1 cellular context compared by ENCODE assay signal in the genomic region with DNA sequence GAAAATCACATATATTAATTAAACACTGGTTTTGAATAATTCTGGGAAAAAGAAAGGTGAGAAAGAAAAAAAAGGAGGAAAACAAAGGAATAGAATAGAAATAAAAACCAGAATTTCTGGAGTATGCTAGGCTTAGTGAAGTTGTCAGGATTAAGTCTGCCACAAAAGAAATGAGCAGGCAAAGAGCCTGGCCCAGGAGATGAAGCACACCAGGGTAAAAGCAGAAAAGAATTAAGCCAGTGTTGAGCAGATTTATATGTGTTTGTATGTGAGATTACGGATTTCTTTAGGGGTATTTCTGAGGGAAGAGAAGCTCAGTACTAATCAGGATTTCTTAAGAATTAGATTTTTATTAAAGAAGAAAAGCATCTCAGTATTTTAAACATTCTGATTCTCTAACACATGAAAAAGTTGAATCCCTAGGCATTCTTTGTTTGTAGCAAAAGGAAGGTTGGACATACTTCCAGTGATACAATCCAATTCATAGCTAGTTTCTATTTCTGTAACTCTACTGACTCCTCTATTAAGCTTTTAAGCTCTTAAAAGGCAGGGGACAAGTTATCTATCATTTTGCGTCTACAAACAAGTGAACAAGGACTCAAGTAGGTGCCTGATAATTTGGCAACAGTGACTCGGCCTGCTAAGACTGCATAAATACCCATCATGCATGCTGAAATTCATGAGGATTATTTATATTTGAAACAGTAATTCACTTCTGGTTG.
TF ChIP-seq lines count a peak whose summit lies in the region.

No MANE protein-coding gene starts in this region.

TF ChIP-seq in GM23338, 12 proteins besides CTCF, POLR2A, EP300 and RAD21 (continued from another document):
- TF ChIP-seq, protein P1, sequence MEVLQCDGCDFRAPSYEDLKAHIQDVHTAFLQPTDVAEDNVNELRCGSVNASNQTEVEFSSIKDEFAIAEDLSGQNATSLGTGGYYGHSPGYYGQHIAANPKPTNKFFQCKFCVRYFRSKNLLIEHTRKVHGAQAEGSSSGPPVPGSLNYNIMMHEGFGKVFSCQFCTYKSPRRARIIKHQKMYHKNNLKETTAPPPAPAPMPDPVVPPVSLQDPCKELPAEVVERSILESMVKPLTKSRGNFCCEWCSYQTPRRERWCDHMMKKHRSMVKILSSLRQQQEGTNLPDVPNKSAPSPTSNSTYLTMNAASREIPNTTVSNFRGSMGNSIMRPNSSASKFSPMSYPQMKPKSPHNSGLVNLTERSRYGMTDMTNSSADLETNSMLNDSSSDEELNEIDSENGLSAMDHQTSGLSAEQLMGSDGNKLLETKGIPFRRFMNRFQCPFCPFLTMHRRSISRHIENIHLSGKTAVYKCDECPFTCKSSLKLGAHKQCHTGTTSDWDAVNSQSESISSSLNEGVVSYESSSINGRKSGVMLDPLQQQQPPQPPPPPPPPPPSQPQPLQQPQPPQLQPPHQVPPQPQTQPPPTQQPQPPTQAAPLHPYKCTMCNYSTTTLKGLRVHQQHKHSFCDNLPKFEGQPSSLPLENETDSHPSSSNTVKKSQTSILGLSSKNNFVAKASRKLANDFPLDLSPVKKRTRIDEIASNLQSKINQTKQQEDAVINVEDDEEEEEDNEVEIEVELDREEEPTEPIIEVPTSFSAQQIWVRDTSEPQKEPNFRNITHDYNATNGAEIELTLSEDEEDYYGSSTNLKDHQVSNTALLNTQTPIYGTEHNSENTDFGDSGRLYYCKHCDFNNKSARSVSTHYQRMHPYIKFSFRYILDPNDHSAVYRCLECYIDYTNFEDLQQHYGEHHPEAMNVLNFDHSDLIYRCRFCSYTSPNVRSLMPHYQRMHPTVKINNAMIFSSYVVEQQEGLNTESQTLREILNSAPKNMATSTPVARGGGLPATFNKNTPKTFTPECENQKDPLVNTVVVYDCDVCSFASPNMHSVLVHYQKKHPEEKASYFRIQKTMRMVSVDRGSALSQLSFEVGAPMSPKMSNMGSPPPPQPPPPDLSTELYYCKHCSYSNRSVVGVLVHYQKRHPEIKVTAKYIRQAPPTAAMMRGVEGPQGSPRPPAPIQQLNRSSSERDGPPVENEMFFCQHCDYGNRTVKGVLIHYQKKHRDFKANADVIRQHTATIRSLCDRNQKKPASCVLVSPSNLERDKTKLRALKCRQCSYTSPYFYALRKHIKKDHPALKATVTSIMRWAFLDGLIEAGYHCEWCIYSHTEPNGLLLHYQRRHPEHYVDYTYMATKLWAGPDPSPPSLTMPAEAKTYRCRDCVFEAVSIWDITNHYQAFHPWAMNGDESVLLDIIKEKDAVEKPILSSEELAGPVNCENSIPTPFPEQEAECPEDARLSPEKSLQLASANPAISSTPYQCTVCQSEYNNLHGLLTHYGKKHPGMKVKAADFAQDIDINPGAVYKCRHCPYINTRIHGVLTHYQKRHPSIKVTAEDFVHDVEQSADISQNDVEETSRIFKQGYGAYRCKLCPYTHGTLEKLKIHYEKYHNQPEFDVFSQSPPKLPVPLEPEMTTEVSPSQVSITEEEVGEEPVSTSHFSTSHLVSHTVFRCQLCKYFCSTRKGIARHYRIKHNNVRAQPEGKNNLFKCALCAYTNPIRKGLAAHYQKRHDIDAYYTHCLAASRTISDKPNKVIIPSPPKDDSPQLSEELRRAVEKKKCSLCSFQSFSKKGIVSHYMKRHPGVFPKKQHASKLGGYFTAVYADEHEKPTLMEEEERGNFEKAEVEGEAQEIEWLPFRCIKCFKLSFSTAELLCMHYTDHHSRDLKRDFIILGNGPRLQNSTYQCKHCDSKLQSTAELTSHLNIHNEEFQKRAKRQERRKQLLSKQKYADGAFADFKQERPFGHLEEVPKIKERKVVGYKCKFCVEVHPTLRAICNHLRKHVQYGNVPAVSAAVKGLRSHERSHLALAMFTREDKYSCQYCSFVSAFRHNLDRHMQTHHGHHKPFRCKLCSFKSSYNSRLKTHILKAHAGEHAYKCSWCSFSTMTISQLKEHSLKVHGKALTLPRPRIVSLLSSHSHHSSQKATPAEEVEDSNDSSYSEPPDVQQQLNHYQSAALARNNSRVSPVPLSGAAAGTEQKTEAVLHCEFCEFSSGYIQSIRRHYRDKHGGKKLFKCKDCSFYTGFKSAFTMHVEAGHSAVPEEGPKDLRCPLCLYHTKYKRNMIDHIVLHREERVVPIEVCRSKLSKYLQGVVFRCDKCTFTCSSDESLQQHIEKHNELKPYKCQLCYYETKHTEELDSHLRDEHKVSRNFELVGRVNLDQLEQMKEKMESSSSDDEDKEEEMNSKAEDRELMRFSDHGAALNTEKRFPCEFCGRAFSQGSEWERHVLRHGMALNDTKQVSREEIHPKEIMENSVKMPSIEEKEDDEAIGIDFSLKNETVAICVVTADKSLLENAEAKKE (CRISPR knock-in tag; IDR thresholded peaks at IDR 0.05), result no peak
- TF ChIP-seq STAT1 (IDR thresholded peaks at IDR 0.05; ENCODE audit: unreplicated experiment) (no peak), ZNF331 (CRISPR knock-in tag; IDR thresholded peaks at IDR 0.05; ENCODE audit: low read depth) (no peak), ZNF114 (CRISPR knock-in tag; IDR thresholded peaks at IDR 0.05) (no peak), NANOG (IDR thresholded peaks at IDR 0.05; ENCODE audit: borderline replicate concordance) (no peak), POLR2AphosphoS5 (IDR thresholded peaks at IDR 0.05; ENCODE audit: low read depth) (no peak)
- TF ChIP-seq, protein P2, sequence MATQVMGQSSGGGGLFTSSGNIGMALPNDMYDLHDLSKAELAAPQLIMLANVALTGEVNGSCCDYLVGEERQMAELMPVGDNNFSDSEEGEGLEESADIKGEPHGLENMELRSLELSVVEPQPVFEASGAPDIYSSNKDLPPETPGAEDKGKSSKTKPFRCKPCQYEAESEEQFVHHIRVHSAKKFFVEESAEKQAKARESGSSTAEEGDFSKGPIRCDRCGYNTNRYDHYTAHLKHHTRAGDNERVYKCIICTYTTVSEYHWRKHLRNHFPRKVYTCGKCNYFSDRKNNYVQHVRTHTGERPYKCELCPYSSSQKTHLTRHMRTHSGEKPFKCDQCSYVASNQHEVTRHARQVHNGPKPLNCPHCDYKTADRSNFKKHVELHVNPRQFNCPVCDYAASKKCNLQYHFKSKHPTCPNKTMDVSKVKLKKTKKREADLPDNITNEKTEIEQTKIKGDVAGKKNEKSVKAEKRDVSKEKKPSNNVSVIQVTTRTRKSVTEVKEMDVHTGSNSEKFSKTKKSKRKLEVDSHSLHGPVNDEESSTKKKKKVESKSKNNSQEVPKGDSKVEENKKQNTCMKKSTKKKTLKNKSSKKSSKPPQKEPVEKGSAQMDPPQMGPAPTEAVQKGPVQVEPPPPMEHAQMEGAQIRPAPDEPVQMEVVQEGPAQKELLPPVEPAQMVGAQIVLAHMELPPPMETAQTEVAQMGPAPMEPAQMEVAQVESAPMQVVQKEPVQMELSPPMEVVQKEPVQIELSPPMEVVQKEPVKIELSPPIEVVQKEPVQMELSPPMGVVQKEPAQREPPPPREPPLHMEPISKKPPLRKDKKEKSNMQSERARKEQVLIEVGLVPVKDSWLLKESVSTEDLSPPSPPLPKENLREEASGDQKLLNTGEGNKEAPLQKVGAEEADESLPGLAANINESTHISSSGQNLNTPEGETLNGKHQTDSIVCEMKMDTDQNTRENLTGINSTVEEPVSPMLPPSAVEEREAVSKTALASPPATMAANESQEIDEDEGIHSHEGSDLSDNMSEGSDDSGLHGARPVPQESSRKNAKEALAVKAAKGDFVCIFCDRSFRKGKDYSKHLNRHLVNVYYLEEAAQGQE (IDR thresholded peaks at IDR 0.05; ENCODE audit: unreplicated experiment), result no peak
